In genomic region chr18:47063070-47063469, GRCh38 we compare ENCODE assay signal across 29 cellular contexts. TPM values are rescaled to one million over a fixed set of nuclear protein-coding genes. Genes with fewer than 3 reads are reported as not detected.
"Had no signal": no experiment of that assay in that cellular context is flagged by ENCODE, and none has a peak within 500 bp of the region (broad histone marks: within the 10 kb centered on the region; RNA-seq: fewer than 3 reads in every experiment).

No MANE protein-coding gene starts in this region.

- DNase-seq: activated B cell treated with CpG ODN at 0.5 μM for 24 hours; activated CD4-positive, alpha-beta memory T cell treated with anti-CD3 and anti-CD28 coated beads for 36 hours; activated CD4-positive, alpha-beta T cell treated with anti-CD3 and anti-CD28 coated beads for 4 hours; activated CD4-positive, alpha-beta T cell treated with anti-CD3 and anti-CD28 coated beads, Interleukin-2, amount 10 ng/mL, durations not matched to agents 24 days and 14 days; activated CD4-positive, alpha-beta T cell treated with anti-CD3 and anti-CD28 coated beads, Interleukin-2, amount 50 U/mL, for 1 hour; activated CD4-positive, alpha-beta T cell treated with anti-CD3 and anti-CD28 coated beads, Interleukin-2, amount 50 U/mL, for 4 hours; activated CD4-positive, CD25-positive, alpha-beta regulatory T cell treated with anti-CD3 and anti-CD28 coated beads, Interleukin-2, amount 50 U/mL, for 72 hours; activated CD8-positive, alpha-beta memory T cell treated with anti-CD3 and anti-CD28 coated beads, Interleukin-2, amount 50 U/mL, for 4 hours; activated CD8-positive, alpha-beta T cell treated with anti-CD3 and anti-CD28 coated beads for 36 hours; activated effector memory CD4-positive, alpha-beta T cell treated with Interleukin-2 at 50 U/mL for 16 hours; activated gamma-delta T cell; activated naive CD4-positive, alpha-beta T cell treated with anti-CD3 and anti-CD28 coated beads, Interleukin-2, amount 10 ng/mL, durations not matched to agents 7 days and 5 days; activated naive CD4-positive, alpha-beta T cell treated with Interleukin-2 at 50 U/mL for 16 hours; activated naive CD8-positive, alpha-beta T cell treated with anti-CD3 and anti-CD28 coated beads, Interleukin-2, amount 10 ng/mL, durations not matched to agents 7 days and 5 days; activated naive CD8-positive, alpha-beta T cell treated with anti-CD3 and anti-CD28 coated beads, Interleukin-2, amount 50 U/mL, for 24 hours; activated T-cell treated with anti-CD3 and anti-CD28 coated beads for 4 hours; activated T-cell treated with anti-CD3 and anti-CD28 coated beads, Interleukin-2, amount 50 U/mL, for 24 hours; activated T-cell treated with anti-CD3 and anti-CD28 coated beads, Interleukin-2, amount 50 U/mL, for 48 hours; amygdala; anterior cingulate cortex; caudate nucleus; cerebellar nuclear complex; T-helper 2 cell; T-helper 9 cell had no signal

RNA-seq across cellular contexts. Expression of gene ELOA2, which starts 27.6 kb away (rescaled TPM):
- total RNA-seq: activated B cell treated with CpG ODN at 0.5 μM for 24 hours; activated CD4-positive, alpha-beta memory T cell treated with anti-CD3 and anti-CD28 coated beads for 36 hours; activated CD4-positive, alpha-beta T cell treated with anti-CD3 and anti-CD28 coated beads, Interleukin-2, amount 10 ng/mL, durations not matched to agents 24 days and 14 days; activated CD8-positive, alpha-beta memory T cell treated with anti-CD3 and anti-CD28 coated beads for 36 hours; activated CD8-positive, alpha-beta T cell treated with anti-CD3 and anti-CD28 coated beads for 36 hours; activated naive CD8-positive, alpha-beta T cell treated with anti-CD3 and anti-CD28 coated beads, Interleukin-2, amount 10 ng/mL, durations not matched to agents 7 days and 5 days; activated T-helper 2 cell treated with anti-CD3 and anti-CD28 coated beads, Interferon-gamma antibody, Interleukin-2, Interleukin-4, amounts not matched to agents 10 μg/mL and 5 μg/mL and 100 μg/mL, durations not matched to agents 14 hours and 24 hours and 36 hours; ascending aorta; bronchial epithelial cell; cardiac muscle cell had no signal
